ENCODE assay signal across 19 cellular contexts in the genomic region with DNA sequence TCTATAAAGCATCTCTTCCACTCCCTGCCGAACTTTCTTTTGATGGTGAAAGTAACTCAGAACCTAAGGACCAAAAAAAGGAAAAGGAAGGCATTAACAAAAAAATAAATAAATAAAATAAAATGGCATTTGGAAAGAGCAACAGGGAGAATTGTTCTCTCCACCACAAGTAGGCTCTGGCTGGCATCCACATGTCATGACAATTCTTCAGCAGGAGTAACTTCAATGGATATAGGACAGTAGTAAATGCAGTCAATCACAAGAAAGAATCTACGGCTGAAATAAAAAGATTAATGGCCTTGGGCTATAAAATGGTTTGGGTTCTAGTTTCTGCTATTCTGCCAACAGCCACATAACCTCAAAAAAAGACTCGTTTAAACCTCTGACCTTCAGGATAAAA.
"Had no signal": no experiment of that assay in that cellular context is flagged by ENCODE, and none has a peak within 500 bp of the region (broad histone marks: within the 10 kb centered on the region; RNA-seq: fewer than 3 reads in every experiment).

No MANE protein-coding gene starts in this region.

- H3K9me3 ChIP-seq: left ventricle myocardium inferior, pancreas, psoas muscle, right atrium auricular region, thyroid gland had no signal

- H3K4me3 ChIP-seq: coronary artery, left ventricle myocardium inferior, pancreas, psoas muscle, right atrium auricular region, thyroid gland had no signal

- DNase-seq: activated CD8-positive, alpha-beta memory T cell treated with anti-CD3 and anti-CD28 coated beads, Interleukin-2, amount 50 U/mL, for 48 hours; activated naive CD4-positive, alpha-beta T cell; activated T-cell treated with anti-CD3 and anti-CD28 coated beads, Interleukin-2, amount 50 U/mL, for 4 hours; amygdala; cerebellar nuclear complex; erythroblast; hippocampal formation; left ventricle myocardium inferior; midbrain; pancreas; psoas muscle; stimulated activated CD4-positive, alpha-beta T cell treated with anti-CD3 and anti-CD28 coated beads, Interleukin-12 subunit alpha, Interleukin-12 subunit beta, amount 100 ng/mL, for 4 hours; substantia nigra; T-helper 9 cell; thyroid gland had no signal

- ATAC-seq: activated T-cell treated with anti-CD3 and anti-CD28 coated beads, Interleukin-2, amount 50 U/mL, for 4 hours; natural killer cell treated with Interleukin-12 subunit alpha and Interleukin-12 subunit beta and Interleukin-15 and Interleukin-18, amount 100 ng/mL, for 72 hours; pancreas; psoas muscle; WTC11 had no signal

- H3K27me3 ChIP-seq: pancreas, right atrium auricular region, thyroid gland had no signal

- H3K27ac ChIP-seq: coronary artery, left ventricle myocardium inferior, pancreas, psoas muscle, right atrium auricular region, thyroid gland had no signal

- H3K36me3 ChIP-seq: pancreas, thyroid gland had no signal

- H3K4me1 ChIP-seq: left ventricle myocardium inferior, pancreas, psoas muscle, right atrium auricular region, thyroid gland had no signal
